ENCODE assay signal across 16 cellular contexts in the genomic region with DNA sequence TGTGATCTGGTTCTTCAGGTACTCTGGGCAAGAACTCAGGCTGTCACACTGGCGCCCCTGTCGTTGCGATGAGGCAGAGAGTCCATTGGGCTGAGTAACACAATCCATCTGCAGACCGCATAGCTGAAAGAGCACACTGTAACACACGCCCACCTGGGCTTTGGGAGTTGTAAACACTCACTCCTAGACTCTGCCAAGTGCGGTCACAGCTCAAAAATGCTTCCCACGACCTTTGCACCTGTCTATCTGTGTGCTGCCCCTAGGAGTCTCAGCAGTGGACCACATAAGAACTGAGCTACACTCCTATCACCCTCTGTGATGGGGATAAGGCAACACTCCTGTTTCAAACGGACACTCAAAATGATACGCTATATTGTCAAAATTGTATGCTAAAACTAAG.
"Had no signal": no experiment of that assay in that cellular context is flagged by ENCODE, and none has a peak within 500 bp of the region (broad histone marks: within the 10 kb centered on the region; RNA-seq: fewer than 3 reads in every experiment).

No MANE protein-coding gene starts in this region.

- H3K27me3 ChIP-seq: ascending aorta, heart left ventricle, thyroid gland, vagina had no signal

- H3K36me3 ChIP-seq: ascending aorta, heart left ventricle, lower lobe of right lung, thyroid gland, vagina had no signal

- ATAC-seq: activated CD4-positive, alpha-beta T cell treated with anti-CD3 and anti-CD28 coated beads for 36 hours; activated CD8-positive, alpha-beta T cell treated with anti-CD3 and anti-CD28 coated beads for 36 hours; activated T-cell treated with anti-CD3 and anti-CD28 coated beads, Interleukin-2, amount 50 U/mL, for 72 hours; heart left ventricle; lower lobe of right lung; right cardiac atrium had no signal

- H3K27ac Mint-ChIP-seq: activated CD4-positive, alpha-beta T cell treated with anti-CD3 and anti-CD28 coated beads for 36 hours; activated CD8-positive, alpha-beta T cell treated with anti-CD3 and anti-CD28 coated beads for 36 hours; activated naive CD8-positive, alpha-beta T cell treated with anti-CD3 and anti-CD28 coated beads, Interleukin-2, amount 10 ng/mL, durations not matched to agents 7 days and 5 days; activated T-cell treated with anti-CD3 and anti-CD28 coated beads, Interleukin-2, amount 50 U/mL, for 72 hours; naive B cell had no signal

- H3K9me3 ChIP-seq: ascending aorta, lower lobe of right lung, thyroid gland, vagina had no signal

- H3K4me3 Mint-ChIP-seq: activated CD4-positive, alpha-beta T cell treated with anti-CD3 and anti-CD28 coated beads for 36 hours; activated CD8-positive, alpha-beta T cell treated with anti-CD3 and anti-CD28 coated beads for 36 hours; activated naive CD8-positive, alpha-beta T cell treated with anti-CD3 and anti-CD28 coated beads, Interleukin-2, amount 10 ng/mL, durations not matched to agents 7 days and 5 days; activated T-cell treated with anti-CD3 and anti-CD28 coated beads, Interleukin-2, amount 50 U/mL, for 72 hours; naive B cell had no signal

- H3K4me1 Mint-ChIP-seq: activated CD4-positive, alpha-beta T cell treated with anti-CD3 and anti-CD28 coated beads for 36 hours; activated naive CD8-positive, alpha-beta T cell treated with anti-CD3 and anti-CD28 coated beads, Interleukin-2, amount 10 ng/mL, durations not matched to agents 7 days and 5 days; naive B cell had no signal

- H3K4me3 ChIP-seq: ascending aorta, heart left ventricle, lower lobe of right lung, thyroid gland, vagina had no signal

- H3K36me3 Mint-ChIP-seq: activated naive CD8-positive, alpha-beta T cell treated with anti-CD3 and anti-CD28 coated beads, Interleukin-2, amount 10 ng/mL, durations not matched to agents 7 days and 5 days; naive B cell had no signal

- H3K27me3 Mint-ChIP-seq: activated CD4-positive, alpha-beta T cell treated with anti-CD3 and anti-CD28 coated beads for 36 hours; activated CD8-positive, alpha-beta T cell treated with anti-CD3 and anti-CD28 coated beads for 36 hours; activated naive CD8-positive, alpha-beta T cell treated with anti-CD3 and anti-CD28 coated beads, Interleukin-2, amount 10 ng/mL, durations not matched to agents 7 days and 5 days; naive B cell had no signal

- DNase-seq: activated CD4-positive, alpha-beta T cell treated with anti-CD3 and anti-CD28 coated beads for 36 hours; activated CD8-positive, alpha-beta memory T cell treated with anti-CD3 and anti-CD28 coated beads, Interleukin-2, amount 50 U/mL, for 4 hours; activated CD8-positive, alpha-beta T cell treated with anti-CD3 and anti-CD28 coated beads for 36 hours; activated gamma-delta T cell treated with Interleukin-2 at 50 U/mL for 16 hours; activated naive CD8-positive, alpha-beta T cell treated with anti-CD3 and anti-CD28 coated beads, Interleukin-2, amount 10 ng/mL, durations not matched to agents 7 days and 5 days; activated T-cell treated with anti-CD3 and anti-CD28 coated beads, Interleukin-2, amount 50 U/mL, for 72 hours; lower lobe of right lung; midbrain; naive B cell; small intestine; T-helper 9 cell; thyroid gland had no signal

- H3K27ac ChIP-seq: ascending aorta, heart left ventricle, lower lobe of right lung, thyroid gland, vagina had no signal
